In the genomic region with DNA sequence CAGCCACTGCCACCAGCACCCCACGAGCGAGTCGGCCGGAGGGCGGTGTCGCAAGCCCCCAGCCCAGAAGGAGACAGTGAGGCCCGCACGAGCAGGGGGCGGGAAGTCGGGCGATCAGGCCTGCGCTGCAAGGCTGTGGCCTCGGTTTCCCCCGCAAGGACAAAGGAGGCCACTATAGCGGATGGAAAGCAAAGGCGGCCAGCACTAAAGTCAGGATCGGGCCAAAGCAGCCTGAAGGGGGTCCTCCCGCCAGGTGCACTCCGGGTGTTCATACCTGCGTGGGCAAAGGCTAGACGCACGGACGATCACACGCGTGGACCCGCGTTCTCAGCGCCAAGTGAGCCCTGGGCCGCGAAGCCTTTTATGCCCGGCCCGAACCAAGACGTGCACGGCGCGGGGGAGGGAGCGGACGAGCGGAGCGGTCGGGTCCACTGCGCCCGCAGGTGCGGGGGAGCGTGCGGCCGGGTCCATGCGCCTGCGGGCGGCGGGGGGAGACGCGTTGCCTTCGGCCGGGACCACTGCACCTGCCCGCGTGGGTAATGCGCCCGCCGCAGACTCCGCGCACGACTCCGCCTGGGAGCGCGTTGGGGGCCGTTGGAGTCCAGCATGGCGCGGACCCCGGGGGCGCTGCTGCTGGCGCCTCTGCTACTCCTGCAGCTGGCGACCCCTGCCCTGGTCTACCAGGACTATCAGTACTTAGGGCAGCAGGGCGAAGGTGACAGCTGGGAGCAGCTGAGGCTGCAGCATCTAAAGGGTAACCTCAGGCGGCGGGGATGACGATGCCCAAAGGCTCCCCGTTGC, we compare ENCODE assay signal across 1 cellular context.
A peak's percentile ranks its signal among the peaks of the same experiment; 100 is the strongest.
TF ChIP-seq lines count a peak whose summit lies in the region.

A gene (minus strand): TSS at position 335 of the 801 bp plus-strand sequence. CDS start 539 bp downstream, outside the sequence.
A gene (plus strand): TSS at position 604 of the 801 bp plus-strand sequence. CDS start 3 bp downstream, at position 607.

TF ChIP-seq in HepG2, 621 proteins besides CTCF, POLR2A, EP300 and RAD21 (continued from another document and continues in another):
- TF ChIP-seq, protein P1, sequence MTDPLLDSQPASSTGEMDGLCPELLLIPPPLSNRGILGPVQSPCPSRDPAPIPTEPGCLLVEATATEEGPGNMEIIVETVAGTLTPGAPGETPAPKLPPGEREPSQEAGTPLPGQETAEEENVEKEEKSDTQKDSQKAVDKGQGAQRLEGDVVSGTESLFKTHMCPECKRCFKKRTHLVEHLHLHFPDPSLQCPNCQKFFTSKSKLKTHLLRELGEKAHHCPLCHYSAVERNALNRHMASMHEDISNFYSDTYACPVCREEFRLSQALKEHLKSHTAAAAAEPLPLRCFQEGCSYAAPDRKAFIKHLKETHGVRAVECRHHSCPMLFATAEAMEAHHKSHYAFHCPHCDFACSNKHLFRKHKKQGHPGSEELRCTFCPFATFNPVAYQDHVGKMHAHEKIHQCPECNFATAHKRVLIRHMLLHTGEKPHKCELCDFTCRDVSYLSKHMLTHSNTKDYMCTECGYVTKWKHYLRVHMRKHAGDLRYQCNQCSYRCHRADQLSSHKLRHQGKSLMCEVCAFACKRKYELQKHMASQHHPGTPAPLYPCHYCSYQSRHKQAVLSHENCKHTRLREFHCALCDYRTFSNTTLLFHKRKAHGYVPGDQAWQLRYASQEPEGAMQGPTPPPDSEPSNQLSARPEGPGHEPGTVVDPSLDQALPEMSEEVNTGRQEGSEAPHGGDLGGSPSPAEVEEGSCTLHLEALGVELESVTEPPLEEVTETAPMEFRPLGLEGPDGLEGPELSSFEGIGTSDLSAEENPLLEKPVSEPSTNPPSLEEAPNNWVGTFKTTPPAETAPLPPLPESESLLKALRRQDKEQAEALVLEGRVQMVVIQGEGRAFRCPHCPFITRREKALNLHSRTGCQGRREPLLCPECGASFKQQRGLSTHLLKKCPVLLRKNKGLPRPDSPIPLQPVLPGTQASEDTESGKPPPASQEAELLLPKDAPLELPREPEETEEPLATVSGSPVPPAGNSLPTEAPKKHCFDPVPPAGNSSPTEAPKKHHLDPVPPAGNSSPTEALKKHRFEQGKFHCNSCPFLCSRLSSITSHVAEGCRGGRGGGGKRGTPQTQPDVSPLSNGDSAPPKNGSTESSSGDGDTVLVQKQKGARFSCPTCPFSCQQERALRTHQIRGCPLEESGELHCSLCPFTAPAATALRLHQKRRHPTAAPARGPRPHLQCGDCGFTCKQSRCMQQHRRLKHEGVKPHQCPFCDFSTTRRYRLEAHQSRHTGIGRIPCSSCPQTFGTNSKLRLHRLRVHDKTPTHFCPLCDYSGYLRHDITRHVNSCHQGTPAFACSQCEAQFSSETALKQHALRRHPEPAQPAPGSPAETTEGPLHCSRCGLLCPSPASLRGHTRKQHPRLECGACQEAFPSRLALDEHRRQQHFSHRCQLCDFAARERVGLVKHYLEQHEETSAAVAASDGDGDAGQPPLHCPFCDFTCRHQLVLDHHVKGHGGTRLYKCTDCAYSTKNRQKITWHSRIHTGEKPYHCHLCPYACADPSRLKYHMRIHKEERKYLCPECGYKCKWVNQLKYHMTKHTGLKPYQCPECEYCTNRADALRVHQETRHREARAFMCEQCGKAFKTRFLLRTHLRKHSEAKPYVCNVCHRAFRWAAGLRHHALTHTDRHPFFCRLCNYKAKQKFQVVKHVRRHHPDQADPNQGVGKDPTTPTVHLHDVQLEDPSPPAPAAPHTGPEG (CRISPR knock-in tag; IDR thresholded peaks at IDR 0.05) = peak; percentile 77
- TF ChIP-seq IRF2 (CRISPR knock-in tag; IDR thresholded peaks at IDR 0.05) = peak; percentile 76; the same call in 1 of the 2 replicates
- TF ChIP-seq HNF4G (IDR thresholded peaks at IDR 0.05; ENCODE audit: borderline replicate concordance, low read depth, low read length) = 0 out of 2 replicates have a peak, but pooled peaks have one; percentile 39
- 0 out of 2 replicates have a peak, but pooled peaks have one; percentile 31 for TF ChIP-seq HNF4G (CRISPR knock-in tag; IDR thresholded peaks at IDR 0.05; ENCODE audit: borderline replicate concordance, low read depth)
- TF ChIP-seq PAF1 (CRISPR knock-in tag; IDR thresholded peaks at IDR 0.05) = no peak
- no peak for TF ChIP-seq TGIF2 (CRISPR knock-in tag; IDR thresholded peaks at IDR 0.05)
- TF ChIP-seq ZBTB38 (CRISPR knock-in tag; IDR thresholded peaks at IDR 0.05) = peak; percentile 69
- TF ChIP-seq NFKB2 (CRISPR knock-in tag; IDR thresholded peaks at IDR 0.05; ENCODE audit: borderline replicate concordance) = peak; percentile 74; the same call in 1 of the 2 replicates
- TF ChIP-seq CEBPG (CRISPR knock-in tag; IDR thresholded peaks at IDR 0.05) = peak; percentile 14; the same call in 1 of the 2 replicates
- TF ChIP-seq PAWR (CRISPR knock-in tag; IDR thresholded peaks at IDR 0.05; ENCODE audit: borderline replicate concordance) = 0 out of 2 replicates have a peak, but pooled peaks have one; percentile 40
- TF ChIP-seq CHD4 (IDR thresholded peaks at IDR 0.05; ENCODE audit: borderline replicate concordance, low read length) = no peak
- TF ChIP-seq ZNF331 (CRISPR knock-in tag; IDR thresholded peaks at IDR 0.05) = peak; percentile 79
- TF ChIP-seq, protein P2, sequence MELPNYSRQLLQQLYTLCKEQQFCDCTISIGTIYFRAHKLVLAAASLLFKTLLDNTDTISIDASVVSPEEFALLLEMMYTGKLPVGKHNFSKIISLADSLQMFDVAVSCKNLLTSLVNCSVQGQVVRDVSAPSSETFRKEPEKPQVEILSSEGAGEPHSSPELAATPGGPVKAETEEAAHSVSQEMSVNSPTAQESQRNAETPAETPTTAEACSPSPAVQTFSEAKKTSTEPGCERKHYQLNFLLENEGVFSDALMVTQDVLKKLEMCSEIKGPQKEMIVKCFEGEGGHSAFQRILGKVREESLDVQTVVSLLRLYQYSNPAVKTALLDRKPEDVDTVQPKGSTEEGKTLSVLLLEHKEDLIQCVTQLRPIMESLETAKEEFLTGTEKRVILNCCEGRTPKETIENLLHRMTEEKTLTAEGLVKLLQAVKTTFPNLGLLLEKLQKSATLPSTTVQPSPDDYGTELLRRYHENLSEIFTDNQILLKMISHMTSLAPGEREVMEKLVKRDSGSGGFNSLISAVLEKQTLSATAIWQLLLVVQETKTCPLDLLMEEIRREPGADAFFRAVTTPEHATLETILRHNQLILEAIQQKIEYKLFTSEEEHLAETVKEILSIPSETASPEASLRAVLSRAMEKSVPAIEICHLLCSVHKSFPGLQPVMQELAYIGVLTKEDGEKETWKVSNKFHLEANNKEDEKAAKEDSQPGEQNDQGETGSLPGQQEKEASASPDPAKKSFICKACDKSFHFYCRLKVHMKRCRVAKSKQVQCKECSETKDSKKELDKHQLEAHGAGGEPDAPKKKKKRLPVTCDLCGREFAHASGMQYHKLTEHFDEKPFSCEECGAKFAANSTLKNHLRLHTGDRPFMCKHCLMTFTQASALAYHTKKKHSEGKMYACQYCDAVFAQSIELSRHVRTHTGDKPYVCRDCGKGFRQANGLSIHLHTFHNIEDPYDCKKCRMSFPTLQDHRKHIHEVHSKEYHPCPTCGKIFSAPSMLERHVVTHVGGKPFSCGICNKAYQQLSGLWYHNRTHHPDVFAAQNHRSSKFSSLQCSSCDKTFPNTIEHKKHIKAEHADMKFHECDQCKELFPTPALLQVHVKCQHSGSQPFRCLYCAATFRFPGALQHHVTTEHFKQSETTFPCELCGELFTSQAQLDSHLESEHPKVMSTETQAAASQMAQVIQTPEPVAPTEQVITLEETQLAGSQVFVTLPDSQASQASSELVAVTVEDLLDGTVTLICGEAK (IDR thresholded peaks at IDR 0.05) = no peak
- TF ChIP-seq, protein P2 (CRISPR knock-in tag; IDR thresholded peaks at IDR 0.05) = peak; percentile 90
- TF ChIP-seq, protein P3, sequence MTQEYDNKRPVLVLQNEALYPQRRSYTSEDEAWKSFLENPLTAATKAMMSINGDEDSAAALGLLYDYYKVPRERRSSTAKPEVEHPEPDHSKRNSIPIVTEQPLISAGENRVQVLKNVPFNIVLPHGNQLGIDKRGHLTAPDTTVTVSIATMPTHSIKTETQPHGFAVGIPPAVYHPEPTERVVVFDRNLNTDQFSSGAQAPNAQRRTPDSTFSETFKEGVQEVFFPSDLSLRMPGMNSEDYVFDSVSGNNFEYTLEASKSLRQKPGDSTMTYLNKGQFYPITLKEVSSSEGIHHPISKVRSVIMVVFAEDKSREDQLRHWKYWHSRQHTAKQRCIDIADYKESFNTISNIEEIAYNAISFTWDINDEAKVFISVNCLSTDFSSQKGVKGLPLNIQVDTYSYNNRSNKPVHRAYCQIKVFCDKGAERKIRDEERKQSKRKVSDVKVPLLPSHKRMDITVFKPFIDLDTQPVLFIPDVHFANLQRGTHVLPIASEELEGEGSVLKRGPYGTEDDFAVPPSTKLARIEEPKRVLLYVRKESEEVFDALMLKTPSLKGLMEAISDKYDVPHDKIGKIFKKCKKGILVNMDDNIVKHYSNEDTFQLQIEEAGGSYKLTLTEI (CRISPR knock-in tag; conservative IDR thresholded peaks at IDR 0.05) = no peak
- no peak for TF ChIP-seq DPF2 (CRISPR knock-in tag; IDR thresholded peaks at IDR 0.05; ENCODE audit: borderline replicate concordance, low read depth)
- TF ChIP-seq IKZF1 (IDR thresholded peaks at IDR 0.05) = no peak
- TF ChIP-seq, protein P4, sequence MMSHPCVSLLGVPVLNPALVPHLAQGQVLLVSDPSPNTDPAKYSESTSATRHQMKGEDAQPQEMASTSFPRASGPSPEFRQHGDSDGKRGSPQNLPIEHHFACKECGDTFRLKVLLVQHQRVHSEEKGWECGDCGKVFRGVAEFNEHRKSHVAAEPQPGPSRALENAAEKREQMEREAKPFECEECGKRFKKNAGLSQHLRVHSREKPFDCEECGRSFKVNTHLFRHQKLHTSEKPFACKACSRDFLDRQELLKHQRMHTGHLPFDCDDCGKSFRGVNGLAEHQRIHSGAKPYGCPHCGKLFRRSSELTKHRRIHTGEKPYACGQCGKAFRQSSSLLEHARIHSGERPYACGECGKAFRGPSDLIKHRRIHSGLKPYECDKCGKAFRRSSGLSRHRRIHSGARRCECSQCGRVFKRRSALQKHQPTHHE (CRISPR knock-in tag; IDR thresholded peaks at IDR 0.05; ENCODE audit: borderline replicate concordance) = 0 out of 2 replicates have a peak, but pooled peaks have one; percentile 23
- TF ChIP-seq U2AF1 (optimal IDR thresholded peaks at IDR 0.05; ENCODE audit: low read depth, low read length) = no peak
- peak; percentile 41; the same call in 1 of the 2 replicates for TF ChIP-seq ELF3 (CRISPR knock-in tag; IDR thresholded peaks at IDR 0.05)
- peak; percentile 68 for TF ChIP-seq ISL2 (CRISPR knock-in tag; IDR thresholded peaks at IDR 0.05)
- no peak for TF ChIP-seq KAT2B (IDR thresholded peaks at IDR 0.05; ENCODE audit: borderline replicate concordance, low read depth, low read length)
- peak; percentile 59; the same call in 1 of the 2 replicates for TF ChIP-seq SIN3A (IDR thresholded peaks at IDR 0.05; ENCODE audit: borderline replicate concordance, low read depth, low read length)
- peak; percentile 86; the same call in 1 of the 2 replicates for TF ChIP-seq NAIF1 (CRISPR knock-in tag; IDR thresholded peaks at IDR 0.05; ENCODE audit: borderline replicate concordance)
- TF ChIP-seq CENPT (CRISPR knock-in tag; IDR thresholded peaks at IDR 0.05; ENCODE audit: low read depth) = no peak; the same call in 1 of the 2 replicates
- TF ChIP-seq, protein P5, sequence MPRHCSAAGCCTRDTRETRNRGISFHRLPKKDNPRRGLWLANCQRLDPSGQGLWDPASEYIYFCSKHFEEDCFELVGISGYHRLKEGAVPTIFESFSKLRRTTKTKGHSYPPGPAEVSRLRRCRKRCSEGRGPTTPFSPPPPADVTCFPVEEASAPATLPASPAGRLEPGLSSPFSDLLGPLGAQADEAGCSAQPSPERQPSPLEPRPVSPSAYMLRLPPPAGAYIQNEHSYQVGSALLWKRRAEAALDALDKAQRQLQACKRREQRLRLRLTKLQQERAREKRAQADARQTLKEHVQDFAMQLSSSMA (CRISPR knock-in tag; IDR thresholded peaks at IDR 0.05) = peak; percentile 91
- no peak; the same call in 1 of the 2 replicates for TF ChIP-seq ZNF841 (CRISPR knock-in tag; IDR thresholded peaks at IDR 0.05; ENCODE audit: borderline replicate concordance)
- TF ChIP-seq ZFX (CRISPR knock-in tag; IDR thresholded peaks at IDR 0.05; ENCODE audit: low read depth) = peak; percentile 99
- TF ChIP-seq NR2C2 (CRISPR knock-in tag; IDR thresholded peaks at IDR 0.05; ENCODE audit: borderline replicate concordance) = peak; percentile 73
- TF ChIP-seq ZNF644 (CRISPR knock-in tag; IDR thresholded peaks at IDR 0.05; ENCODE audit: low read depth) = no peak
- TF ChIP-seq ISX (CRISPR knock-in tag; conservative IDR thresholded peaks at IDR 0.05) = no peak
- TF ChIP-seq SIX1 (CRISPR knock-in tag; IDR thresholded peaks at IDR 0.05; ENCODE audit: borderline replicate concordance) = no peak
- TF ChIP-seq NFIC (IDR thresholded peaks at IDR 0.05; ENCODE audit: low read length) = no peak
- no peak for TF ChIP-seq GPN1 (CRISPR knock-in tag; IDR thresholded peaks at IDR 0.05; ENCODE audit: borderline replicate concordance)
- TF ChIP-seq GATAD2A (CRISPR knock-in tag; IDR thresholded peaks at IDR 0.05) = peak; percentile 59
- TF ChIP-seq MEF2D (CRISPR knock-in tag; IDR thresholded peaks at IDR 0.05) = peak; percentile 55; the same call in 1 of the 2 replicates
